15 cellular contexts compared by ENCODE assay signal in genomic region chr1:207240325-207241095, GRCh38.
DNase-seq lines count a peak whose midpoint lies in the region; ATAC-seq and TF ChIP-seq lines count a peak whose summit lies in the region.
"Had no signal": no experiment of that assay in that cellular context is flagged by ENCODE, and none has a peak within 500 bp of the region (broad histone marks: within the 10 kb centered on the region; RNA-seq: fewer than 3 reads in every experiment).

No MANE protein-coding gene starts in this region.

- in situ Hi-C loops in GM23248 (cut with MboI), result no loop called here

- no peaks in the 10 kb centered on the region for H3F3A ChIP-seq in GM23248 (ENCODE audit: insufficient read depth)

- H3K9me3 ChIP-seq in GM23248 (ENCODE audit: low read depth), result no peaks in the 10 kb centered on the region

- H3K9ac ChIP-seq in GM23248, result no peak overlapping the region

- no peak for TF ChIP-seq CTCF in fibroblast of villous mesenchyme (IDR thresholded peaks at IDR 0.05; ENCODE audit: insufficient read depth, low read depth, low read length)

- no peaks in the 10 kb centered on the region for H3K36me3 ChIP-seq in GM23248 (ENCODE audit: low read depth)

- peak overlapping the region; percentile 8 for H3K4me2 ChIP-seq in GM23248 (ENCODE audit: unreplicated experiment)
- H3K4me2 ChIP-seq: GM23338 had no signal

- H2AFZ ChIP-seq in GM23248, result no peak overlapping the region

- H3K9me2 ChIP-seq in GM23248 (ENCODE audit: insufficient read depth), result no peaks in the 10 kb centered on the region

- H3K27me3 ChIP-seq in GM23248 (replicated peaks; ENCODE audit: insufficient read depth), result no peaks in the 10 kb centered on the region

- DNase-seq in GM23248 (peak; percentile 32), fibroblast of villous mesenchyme (ENCODE audit: low read depth) (peak; percentile 56), renal cortical epithelial cell (ENCODE audit: low read depth) (peak; percentile 93), SHP77 (lab: John Stamatoyannopoulos, UW) (no peak)
- DNase-seq in activated CD4-positive, CD25-positive, alpha-beta regulatory T cell treated with anti-CD3 and anti-CD28 coated beads, Interleukin-2, amount 50 U/mL, for 72 hours, result no peak
- DNase-seq: activated CD8-positive, alpha-beta T cell treated with anti-CD3 and anti-CD28 coated beads for 36 hours; C1 segment of cervical spinal cord; naive thymus-derived CD4-positive, alpha-beta T cell; NCI-H2081; NK-92 treated with Interleukin-12 subunit alpha and Interleukin-12 subunit beta, amount 100 ng/mL, for 24 hours had no signal

- WGBS in GM23248 (ENCODE audit: low coverage in 1 of 2, low lambda C conversion rate in 2 of 2, missing lambda C conversion rate in 2 of 2), 2 experiments, result 75% methylated on average over 5 of the region's 5 CpGs

- H4K20me1 ChIP-seq in GM23248 (ENCODE audit: insufficient read depth), result no peaks in the 10 kb centered on the region

- no peak overlapping the region for H3K4me3 ChIP-seq in GM23248
- no peak overlapping the region for H3K4me3 ChIP-seq in fibroblast of villous mesenchyme (ENCODE audit: low read depth, low read length)
- H3K4me3 ChIP-seq: GM23338, skin epidermis had no signal

- no peaks in the 10 kb centered on the region for H3K79me2 ChIP-seq in GM23248 (ENCODE audit: insufficient read depth)

- peak; percentile 64 for ATAC-seq in SK-N-SH treated with all-trans-retinoic acid at 6 μM for 48 hours
- ATAC-seq in GM21447 (IDR thresholded peaks at IDR 0.05; ENCODE audit: unreplicated experiment), result no peak
- ATAC-seq in GM21390 (IDR thresholded peaks at IDR 0.05; ENCODE audit: unreplicated experiment), result no peak
- ATAC-seq: activated CD8-positive, alpha-beta T cell treated with anti-CD3 and anti-CD28 coated beads for 36 hours; naive thymus-derived CD4-positive, alpha-beta T cell had no signal

- peaks cover 14% of the 10 kb centered on the region for H3K4me1 ChIP-seq in GM23248 (ENCODE audit: insufficient read depth)

- no peak overlapping the region for H3K27ac ChIP-seq in GM23248

TF ChIP-seq in SK-N-SH treated with all-trans-retinoic acid at 6 μM for 48 hours, 23 proteins besides CTCF, POLR2A, EP300 and RAD21:
- TF ChIP-seq ZNF8 (CRISPR knock-in tag; IDR thresholded peaks at IDR 0.05) (no peak), ARNTL (CRISPR knock-in tag; IDR thresholded peaks at IDR 0.05; ENCODE audit: borderline replicate concordance, low read depth) (no peak), ZNF565 (CRISPR knock-in tag; conservative IDR thresholded peaks at IDR 0.05; ENCODE audit: low read depth) (no peak), BACH2 (CRISPR knock-in tag; IDR thresholded peaks at IDR 0.05; ENCODE audit: borderline replicate concordance) (no peak), TSHZ2 (CRISPR knock-in tag; IDR thresholded peaks at IDR 0.05) (no peak), CREB5 (CRISPR knock-in tag; IDR thresholded peaks at IDR 0.05; ENCODE audit: low read depth) (no peak), OSR1 (CRISPR knock-in tag; IDR thresholded peaks at IDR 0.05) (no peak), TOX (CRISPR knock-in tag; IDR thresholded peaks at IDR 0.05; ENCODE audit: borderline replicate concordance) (no peak), TCF4 (CRISPR knock-in tag; IDR thresholded peaks at IDR 0.05; ENCODE audit: borderline replicate concordance) (no peak), RARB (CRISPR knock-in tag; IDR thresholded peaks at IDR 0.05) (no peak)
- TF ChIP-seq, protein P1, sequence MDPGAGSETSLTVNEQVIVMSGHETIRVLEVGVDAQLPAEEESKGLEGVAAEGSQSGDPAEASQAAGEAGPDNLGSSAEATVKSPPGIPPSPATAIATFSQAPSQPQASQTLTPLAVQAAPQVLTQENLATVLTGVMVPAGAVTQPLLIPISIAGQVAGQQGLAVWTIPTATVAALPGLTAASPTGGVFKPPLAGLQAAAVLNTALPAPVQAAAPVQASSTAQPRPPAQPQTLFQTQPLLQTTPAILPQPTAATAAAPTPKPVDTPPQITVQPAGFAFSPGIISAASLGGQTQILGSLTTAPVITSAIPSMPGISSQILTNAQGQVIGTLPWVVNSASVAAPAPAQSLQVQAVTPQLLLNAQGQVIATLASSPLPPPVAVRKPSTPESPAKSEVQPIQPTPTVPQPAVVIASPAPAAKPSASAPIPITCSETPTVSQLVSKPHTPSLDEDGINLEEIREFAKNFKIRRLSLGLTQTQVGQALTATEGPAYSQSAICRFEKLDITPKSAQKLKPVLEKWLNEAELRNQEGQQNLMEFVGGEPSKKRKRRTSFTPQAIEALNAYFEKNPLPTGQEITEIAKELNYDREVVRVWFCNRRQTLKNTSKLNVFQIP (CRISPR knock-in tag; IDR thresholded peaks at IDR 0.05; ENCODE audit: borderline replicate concordance, low read depth), result no peak
- TF ChIP-seq, protein P2, sequence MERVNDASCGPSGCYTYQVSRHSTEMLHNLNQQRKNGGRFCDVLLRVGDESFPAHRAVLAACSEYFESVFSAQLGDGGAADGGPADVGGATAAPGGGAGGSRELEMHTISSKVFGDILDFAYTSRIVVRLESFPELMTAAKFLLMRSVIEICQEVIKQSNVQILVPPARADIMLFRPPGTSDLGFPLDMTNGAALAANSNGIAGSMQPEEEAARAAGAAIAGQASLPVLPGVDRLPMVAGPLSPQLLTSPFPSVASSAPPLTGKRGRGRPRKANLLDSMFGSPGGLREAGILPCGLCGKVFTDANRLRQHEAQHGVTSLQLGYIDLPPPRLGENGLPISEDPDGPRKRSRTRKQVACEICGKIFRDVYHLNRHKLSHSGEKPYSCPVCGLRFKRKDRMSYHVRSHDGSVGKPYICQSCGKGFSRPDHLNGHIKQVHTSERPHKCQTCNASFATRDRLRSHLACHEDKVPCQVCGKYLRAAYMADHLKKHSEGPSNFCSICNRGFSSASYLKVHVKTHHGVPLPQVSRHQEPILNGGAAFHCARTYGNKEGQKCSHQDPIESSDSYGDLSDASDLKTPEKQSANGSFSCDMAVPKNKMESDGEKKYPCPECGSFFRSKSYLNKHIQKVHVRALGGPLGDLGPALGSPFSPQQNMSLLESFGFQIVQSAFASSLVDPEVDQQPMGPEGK (CRISPR knock-in tag; IDR thresholded peaks at IDR 0.05; ENCODE audit: borderline replicate concordance), result no peak

Comparison
In these comparisons a context has a peak if more than half of its experiments do, and no peak if none do; other contexts are left out.
1. DNase-seq: peak in GM23248 (single experiment), fibroblast of villous mesenchyme (single experiment) and renal cortical epithelial cell (single experiment); none in SHP77 (0 of 2) and activated CD4-positive, CD25-positive, alpha-beta regulatory T cell treated with anti-CD3 and anti-CD28 coated beads, Interleukin-2, amount 50 U/mL, for 72 hours (single experiment).